Comparison of ENCODE assay signal across 23 cellular contexts in genomic region chr4:109238746-109239145, GRCh38.
DNase-seq lines count a peak whose midpoint lies in the region; ATAC-seq and FAIRE-seq lines count a peak whose summit lies in the region.
"Had no signal": no experiment of that assay in that cellular context is flagged by ENCODE, and none has a peak within 500 bp of the region (broad histone marks: within the 10 kb centered on the region; RNA-seq: fewer than 3 reads in every experiment).

No MANE protein-coding gene starts in this region.

- H3K79me2 ChIP-seq in trophoblast cell (ENCODE audit: control insufficient read depth, insufficient read depth, low read length, poor library complexity): no peaks in the 10 kb centered on the region

- no peak for FAIRE-seq in HTR-8/SVneo (lab: Jason Lieb, UNC)
- FAIRE-seq: D721Med, G401.6, GM12892, H54 had no signal

- H2BK5ac ChIP-seq in trophoblast cell (ENCODE audit: low read depth, low read length, poor library complexity): no peak overlapping the region

- H2AK5ac ChIP-seq in trophoblast cell (ENCODE audit: low read length): no peak overlapping the region

- no peak overlapping the region for H4K91ac ChIP-seq in trophoblast cell (ENCODE audit: low read depth, low read length)

- H3K14ac ChIP-seq in trophoblast cell (ENCODE audit: low read length): no peak overlapping the region

- H3K36me3 ChIP-seq in trophoblast cell (ENCODE audit: control insufficient read depth in 1 of 2, insufficient read depth in 2 of 2, low read length in 2 of 2): no peaks in the 10 kb centered on the region
- H3K36me3 ChIP-seq: BE2C, MG63 had no signal

- H4K12ac ChIP-seq in trophoblast cell (ENCODE audit: low read depth, low read length): no peak overlapping the region

- H2BK12ac ChIP-seq in trophoblast cell (ENCODE audit: low read length): no peak overlapping the region

- H3K79me1 ChIP-seq in trophoblast cell (ENCODE audit: low read length): no peaks in the 10 kb centered on the region

- H3K18ac ChIP-seq in trophoblast cell (ENCODE audit: low read length): no peak overlapping the region

- H2AFZ ChIP-seq in trophoblast cell (ENCODE audit: insufficient read depth, low read length, poor library complexity): no peak overlapping the region
- H2AFZ ChIP-seq: GM23248 had no signal

- no peak overlapping the region for H3K4me2 ChIP-seq in trophoblast cell (ENCODE audit: low read length)

- DNase-seq in trophoblast cell (no peak), HTR-8/SVneo (ENCODE audit: insufficient read length, low spot score) (no peak), NCI-H1105 treated with DMSO at 0.1 percent for 48 hours (lab: John Stamatoyannopoulos, UW) (no peak)
- DNase-seq in activated CD8-positive, alpha-beta memory T cell treated with anti-CD3 and anti-CD28 coated beads, Interleukin-2, amount 50 U/mL, for 48 hours: no peak
- DNase-seq: ACHN; BE2C; C1 segment of cervical spinal cord; Caco-2; CD4-positive, CD25-positive, alpha-beta regulatory T cell; GM23248; HCEC 1CT; IMR-90; Karpas-422; KBM-7; MG63 had no signal

- no peaks in the 10 kb centered on the region for H3K9me3 ChIP-seq in trophoblast cell (ENCODE audit: insufficient read depth, low read depth, low read length)
- H3K9me3 ChIP-seq: BE2C, Caco-2, MG63 had no signal

- H3K9ac ChIP-seq in trophoblast cell (ENCODE audit: low read length): no peak overlapping the region
- H3K9ac ChIP-seq: GM23248 had no signal

- no peak overlapping the region for H4K8ac ChIP-seq in trophoblast cell (ENCODE audit: low read depth, low read length)

- peak; percentile 82 for ATAC-seq in GM19463 (IDR thresholded peaks at IDR 0.05; ENCODE audit: unreplicated experiment)
- ATAC-seq in HG02981 (IDR thresholded peaks at IDR 0.05; ENCODE audit: unreplicated experiment): peak; percentile 49
- peak; percentile 65 for ATAC-seq in HG03457 (IDR thresholded peaks at IDR 0.05; ENCODE audit: unreplicated experiment)
- ATAC-seq in HG03521 (IDR thresholded peaks at IDR 0.05; ENCODE audit: unreplicated experiment): no peak

- peak overlapping the region; percentile 30 for H3K4me3 ChIP-seq in trophoblast cell (ENCODE audit: low read depth, low read length)
- H3K4me3 ChIP-seq: GM23248, MG63 had no signal

- H3K27me3 ChIP-seq in trophoblast cell (ENCODE audit: insufficient read depth, low read length): no peaks in the 10 kb centered on the region
- H3K27me3 ChIP-seq: BE2C, MG63 had no signal

- H3K23ac ChIP-seq in trophoblast cell (ENCODE audit: low read length): no peak overlapping the region

- no CpG with 5 or more reads among the region's 2 CpGs for WGBS in trophoblast cell (ENCODE audit: extremely low coverage, insufficient coverage, insufficient read length)

- H3K4me1 ChIP-seq in trophoblast cell (ENCODE audit: control insufficient read depth in 1 of 2, insufficient read depth in 2 of 2, low read length in 2 of 2): no peaks in the 10 kb centered on the region
- H3K4me1 ChIP-seq: BE2C, Caco-2 had no signal

- H3K27ac ChIP-seq in trophoblast cell (ENCODE audit: low read depth, low read length): no peak overlapping the region
- H3K27ac ChIP-seq: GM23248 had no signal

- no peak overlapping the region for H3K4ac ChIP-seq in trophoblast cell (ENCODE audit: low read depth, low read length)

- no peak overlapping the region for H2BK120ac ChIP-seq in trophoblast cell (ENCODE audit: insufficient read depth, low read length, poor library complexity)
